13 cellular contexts compared by ENCODE assay signal in genomic region chr6:9224539-9224938, GRCh38.
DNase-seq lines count a peak whose midpoint lies in the region; ATAC-seq and TF ChIP-seq lines count a peak whose summit lies in the region.
"Had no signal": no experiment of that assay in that cellular context is flagged by ENCODE, and none has a peak within 500 bp of the region (broad histone marks: within the 10 kb centered on the region; RNA-seq: fewer than 3 reads in every experiment).

No MANE protein-coding gene starts in this region.

- H3K27me3 ChIP-seq in adipocyte (replicated peaks; ENCODE audit: control insufficient read depth, insufficient read depth, low read length): no peaks in the 10 kb centered on the region

- TF ChIP-seq CTCF in HFFc6 (IDR thresholded peaks at IDR 0.05) (no peak), fibroblast of pulmonary artery (IDR thresholded peaks at IDR 0.05; ENCODE audit: low read length, missing control alignments) (no peak)

- DNase-seq in HFFc6 (peak; percentile 22), adipocyte (ENCODE audit: low read depth) (peak; percentile 19), fibroblast of pulmonary artery (ENCODE audit: low read depth) (peak; percentile 5), NCI-H446 (lab: John Stamatoyannopoulos, UW) (no peak), hippocampal formation (lab: John Stamatoyannopoulos, UW) (no peak), NCI-H1417 (lab: John Stamatoyannopoulos, UW) (no peak)
- DNase-seq: CD8-positive, alpha-beta T cell; DND-41; Karpas-422; NCI-H2107; NCI-H774; SHP77 had no signal

- no peak overlapping the region for H3K4me3 Mint-ChIP-seq in HFFc6
- H3K4me3 Mint-ChIP-seq: CD8-positive, alpha-beta T cell had no signal

- peaks cover 2% of the 10 kb centered on the region for H3K27me3 Mint-ChIP-seq in HFFc6 (ENCODE audit: insufficient read depth)

- H3K4me1 ChIP-seq in adipocyte (ENCODE audit: control insufficient read depth, insufficient read depth, low read length): peaks cover 5% of the 10 kb centered on the region

- H3K9me3 ChIP-seq in adipocyte (ENCODE audit: control insufficient read depth, low read length): no peaks in the 10 kb centered on the region

- H3K27ac Mint-ChIP-seq in HFFc6: no peak overlapping the region
- H3K27ac Mint-ChIP-seq: CD8-positive, alpha-beta T cell had no signal

- no peaks in the 10 kb centered on the region for H3K36me3 ChIP-seq in adipocyte (ENCODE audit: control insufficient read depth, insufficient read depth, low read length, severe bottlenecking)

- peaks cover 16% of the 10 kb centered on the region for H3K4me1 Mint-ChIP-seq in HFFc6 (ENCODE audit: low read depth)

- H3K9me3 Mint-ChIP-seq in HFFc6: no peaks in the 10 kb centered on the region

- ATAC-seq in HG03280 (IDR thresholded peaks at IDR 0.05; ENCODE audit: unreplicated experiment): no peak
- ATAC-seq: CD8-positive, alpha-beta T cell had no signal

- no peaks in the 10 kb centered on the region for H3K36me3 Mint-ChIP-seq in HFFc6 (ENCODE audit: low read depth)
- H3K36me3 Mint-ChIP-seq: CD8-positive, alpha-beta T cell had no signal

- H3K9ac ChIP-seq in adipocyte (ENCODE audit: low read length): no peak overlapping the region

- H3K4me3 ChIP-seq in adipocyte (ENCODE audit: low read length) (no peak overlapping the region), fibroblast of pulmonary artery (replicated peaks; ENCODE audit: low read depth, low read length) (no peak overlapping the region)

Comparison
In these comparisons a context has a peak if more than half of its experiments do, and no peak if none do; other contexts are left out.
1. DNase-seq: peak in HFFc6 (single experiment), adipocyte (single experiment) and fibroblast of pulmonary artery (single experiment); none in NCI-H446 (0 of 2), hippocampal formation (0 of 2) and NCI-H1417 (0 of 3).